In genomic region chrX:10164879-10165278, GRCh38 we compare ENCODE assay signal across 21 cellular contexts. TPM values are rescaled to one million over a fixed set of nuclear protein-coding genes. Genes with fewer than 3 reads are reported as not detected.
DNase-seq lines count a peak whose midpoint lies in the region; ATAC-seq and TF ChIP-seq lines count a peak whose summit lies in the region.
"Had no signal": no experiment of that assay in that cellular context is flagged by ENCODE, and none has a peak within 500 bp of the region (broad histone marks: within the 10 kb centered on the region; RNA-seq: fewer than 3 reads in every experiment).

No MANE protein-coding gene starts in this region.

- no peak for TF ChIP-seq CTCF in psoas muscle (IDR thresholded peaks at IDR 0.05)

- H3K36me3 Mint-ChIP-seq in activated naive CD8-positive, alpha-beta T cell treated with anti-CD3 and anti-CD28 coated beads, Interleukin-2, amount 50 U/mL, for 24 hours (ENCODE audit: low read depth) = no peaks in the 10 kb centered on the region
- no peaks in the 10 kb centered on the region for H3K36me3 Mint-ChIP-seq in activated naive CD8-positive, alpha-beta T cell treated with anti-CD3 and anti-CD28 coated beads for 36 hours
- H3K36me3 Mint-ChIP-seq in activated T-helper 1 cell treated with anti-CD3 and anti-CD28 coated beads, Interleukin-12 subunit alpha, Interleukin-12 subunit beta, Interleukin-2, Interleukin-4 antibody, amounts not matched to agents 30 ng/mL and 10 ng/mL and 1 ng/mL, durations not matched to agents 14 hours and 24 hours and 36 hours (ENCODE audit: low read depth) = no peaks in the 10 kb centered on the region

- peaks cover 0 to 5% (median 0%) of the 10 kb centered on the region in 3 donors for H3K27me3 ChIP-seq in psoas muscle (ENCODE audit: insufficient read depth in 3 of 3, low read length in 2 of 3)
- H3K27me3 ChIP-seq: BE2C, MG63, SJSA1 had no signal

- no peaks in the 10 kb centered on the region for H3K9me3 Mint-ChIP-seq in activated naive CD8-positive, alpha-beta T cell treated with anti-CD3 and anti-CD28 coated beads, Interleukin-2, amount 50 U/mL, for 24 hours
- H3K9me3 Mint-ChIP-seq in activated naive CD8-positive, alpha-beta T cell treated with anti-CD3 and anti-CD28 coated beads for 36 hours = no peaks in the 10 kb centered on the region
- H3K9me3 Mint-ChIP-seq in activated T-helper 1 cell treated with anti-CD3 and anti-CD28 coated beads, Interleukin-12 subunit alpha, Interleukin-12 subunit beta, Interleukin-2, Interleukin-4 antibody, amounts not matched to agents 30 ng/mL and 10 ng/mL and 1 ng/mL, durations not matched to agents 14 hours and 24 hours and 36 hours = no peaks in the 10 kb centered on the region
- H3K9me3 Mint-ChIP-seq: CD4-positive, alpha-beta T cell; GM23338 had no signal

- intact Hi-C loops in psoas muscle (cut with DNase I) = no loop called here
- intact Hi-C loops in activated T-helper 1 cell treated with anti-CD3 and anti-CD28 coated beads, Interleukin-12 subunit alpha, Interleukin-12 subunit beta, Interleukin-2, Interleukin-4 antibody, amounts not matched to agents 30 ng/mL and 10 ng/mL and 1 ng/mL, durations not matched to agents 14 hours and 24 hours and 36 hours (cut with micrococcal nuclease) = no loop called here

- no peaks in the 10 kb centered on the region for H3K9me3 ChIP-seq in psoas muscle
- H3K9me3 ChIP-seq: BE2C, MG63, SJSA1 had no signal

- H3K4me3 ChIP-seq in psoas muscle = no peak overlapping the region
- H3K4me3 ChIP-seq: GM23338, MG63, SJSA1 had no signal

- no peak overlapping the region for H3K4me3 Mint-ChIP-seq in activated naive CD8-positive, alpha-beta T cell treated with anti-CD3 and anti-CD28 coated beads, Interleukin-2, amount 50 U/mL, for 24 hours
- H3K4me3 Mint-ChIP-seq in activated naive CD8-positive, alpha-beta T cell treated with anti-CD3 and anti-CD28 coated beads for 36 hours = no peak overlapping the region
- H3K4me3 Mint-ChIP-seq in activated T-helper 1 cell treated with anti-CD3 and anti-CD28 coated beads, Interleukin-12 subunit alpha, Interleukin-12 subunit beta, Interleukin-2, Interleukin-4 antibody, amounts not matched to agents 30 ng/mL and 10 ng/mL and 1 ng/mL, durations not matched to agents 14 hours and 24 hours and 36 hours = no peak overlapping the region
- H3K4me3 Mint-ChIP-seq: CD4-positive, alpha-beta T cell; GM23338; H9 had no signal

- DNase-seq in activated naive CD8-positive, alpha-beta T cell treated with anti-CD3 and anti-CD28 coated beads, Interleukin-2, amount 50 U/mL, for 24 hours = no peak
- DNase-seq in activated naive CD8-positive, alpha-beta T cell treated with anti-CD3 and anti-CD28 coated beads for 36 hours = no peak
- DNase-seq in caudate nucleus (lab: John Stamatoyannopoulos, UW) (no peak), psoas muscle (no peak), NCI-H1092 treated with DMSO at 0.1 percent for 48 hours (lab: John Stamatoyannopoulos, UW) (no peak)
- no peak for DNase-seq in activated T-helper 1 cell treated with anti-CD3 and anti-CD28 coated beads, Interleukin-12 subunit alpha, Interleukin-12 subunit beta, Interleukin-2, Interleukin-4 antibody, amounts not matched to agents 30 ng/mL and 10 ng/mL and 1 ng/mL, durations not matched to agents 14 hours and 24 hours and 36 hours (ENCODE audit: low spot score)
- DNase-seq: BE2C; CD4-positive, alpha-beta T cell; H9; MG63; NCI-H2029 treated with DMSO at 0.1 percent for 48 hours; NCI-H446 treated with DMSO at 0.1 percent for 48 hours; NCI-H526; NCI-H82; NK-92 treated with Interleukin-12 subunit alpha and Interleukin-12 subunit beta, amount 100 ng/mL, for 24 hours; PC-3 had no signal

- peak; percentile 8 for ATAC-seq in activated naive CD8-positive, alpha-beta T cell treated with anti-CD3 and anti-CD28 coated beads, Interleukin-2, amount 50 U/mL, for 24 hours
- ATAC-seq in psoas muscle = no peak
- no peak for ATAC-seq in HG03457 (IDR thresholded peaks at IDR 0.05; ENCODE audit: unreplicated experiment)
- ATAC-seq: GM23338, PC-3, Right ventricle myocardium inferior had no signal

- H3K4me1 ChIP-seq in psoas muscle = peaks cover 7% of the 10 kb centered on the region
- H3K4me1 ChIP-seq: BE2C, SJSA1 had no signal

- no peaks in the 10 kb centered on the region for H3K36me3 ChIP-seq in psoas muscle (ENCODE audit: insufficient read depth in 1 of 2, low read depth in 1 of 2)
- H3K36me3 ChIP-seq: BE2C, MG63, SJSA1 had no signal

- no peak overlapping the region for H3K27ac Mint-ChIP-seq in activated naive CD8-positive, alpha-beta T cell treated with anti-CD3 and anti-CD28 coated beads, Interleukin-2, amount 50 U/mL, for 24 hours
- no peak overlapping the region for H3K27ac Mint-ChIP-seq in activated naive CD8-positive, alpha-beta T cell treated with anti-CD3 and anti-CD28 coated beads for 36 hours
- no peak overlapping the region for H3K27ac Mint-ChIP-seq in activated T-helper 1 cell treated with anti-CD3 and anti-CD28 coated beads, Interleukin-12 subunit alpha, Interleukin-12 subunit beta, Interleukin-2, Interleukin-4 antibody, amounts not matched to agents 30 ng/mL and 10 ng/mL and 1 ng/mL, durations not matched to agents 14 hours and 24 hours and 36 hours
- H3K27ac Mint-ChIP-seq: CD4-positive, alpha-beta T cell; GM23338; H9 had no signal

- peaks cover 15% of the 10 kb centered on the region for H3K27me3 Mint-ChIP-seq in activated naive CD8-positive, alpha-beta T cell treated with anti-CD3 and anti-CD28 coated beads, Interleukin-2, amount 50 U/mL, for 24 hours
- H3K27me3 Mint-ChIP-seq in activated naive CD8-positive, alpha-beta T cell treated with anti-CD3 and anti-CD28 coated beads for 36 hours = peaks cover 32% of the 10 kb centered on the region
- H3K27me3 Mint-ChIP-seq in activated T-helper 1 cell treated with anti-CD3 and anti-CD28 coated beads, Interleukin-12 subunit alpha, Interleukin-12 subunit beta, Interleukin-2, Interleukin-4 antibody, amounts not matched to agents 30 ng/mL and 10 ng/mL and 1 ng/mL, durations not matched to agents 14 hours and 24 hours and 36 hours (ENCODE audit: insufficient read depth) = peaks cover 12% of the 10 kb centered on the region

- WGBS in psoas muscle, 3 donors = 84 to 94% (median 87%) methylated on average over 10 to 11 of the region's 11 CpGs

- H3K27ac ChIP-seq in caudate nucleus (ENCODE audit: low read depth, low read length) (peak overlapping the region; percentile 21), psoas muscle (peak overlapping the region; percentile 66)
- H3K27ac ChIP-seq: 22Rv1, SJSA1 had no signal

- H3K4me1 Mint-ChIP-seq in activated naive CD8-positive, alpha-beta T cell treated with anti-CD3 and anti-CD28 coated beads, Interleukin-2, amount 50 U/mL, for 24 hours = peaks cover 28% of the 10 kb centered on the region
- H3K4me1 Mint-ChIP-seq in activated naive CD8-positive, alpha-beta T cell treated with anti-CD3 and anti-CD28 coated beads for 36 hours = peaks cover 13% of the 10 kb centered on the region
- no peaks in the 10 kb centered on the region for H3K4me1 Mint-ChIP-seq in activated T-helper 1 cell treated with anti-CD3 and anti-CD28 coated beads, Interleukin-12 subunit alpha, Interleukin-12 subunit beta, Interleukin-2, Interleukin-4 antibody, amounts not matched to agents 30 ng/mL and 10 ng/mL and 1 ng/mL, durations not matched to agents 14 hours and 24 hours and 36 hours (ENCODE audit: low read depth)

RNA-seq across cellular contexts. Expression of gene CLCN4, which starts 8.1 kb away (rescaled TPM):
- total RNA-seq in activated naive CD8-positive, alpha-beta T cell treated with anti-CD3 and anti-CD28 coated beads for 36 hours = under 1 TPM; 0.04 to 0.38 TPM
- total RNA-seq in psoas muscle = 10 to 100 TPM; 48.7 to 75.9 (median 74.4) TPM
- 10 to 100 TPM in 2 of 3 donors, 1 to 10 TPM in 1; 4.1 to 53.8 (median 19.9) TPM for polyA plus RNA-seq in psoas muscle
- not detected in 2 replicates for total RNA-seq in activated T-helper 1 cell treated with anti-CD3 and anti-CD28 coated beads, Interleukin-12 subunit alpha, Interleukin-12 subunit beta, Interleukin-2, Interleukin-4 antibody, amounts not matched to agents 30 ng/mL and 10 ng/mL and 1 ng/mL, durations not matched to agents 14 hours and 24 hours and 36 hours
- total RNA-seq: CD4-positive, alpha-beta T cell had no signal

Comparison
In these comparisons a context has a peak if more than half of its experiments do, and no peak if none do; other contexts are left out.
1. RNA of gene CLCN4, which starts 8.1 kb away (total RNA-seq): 48.7 to 75.9 TPM in psoas muscle; 0.04 to 0.38 TPM in activated naive CD8-positive, alpha-beta T cell treated with anti-CD3 and anti-CD28 coated beads for 36 hours and not detected in activated T-helper 1 cell treated with anti-CD3 and anti-CD28 coated beads, Interleukin-12 subunit alpha, Interleukin-12 subunit beta, Interleukin-2, Interleukin-4 antibody, amounts not matched to agents 30 ng/mL and 10 ng/mL and 1 ng/mL, durations not matched to agents 14 hours and 24 hours and 36 hours; every median in the first group is over 10 times any median in the second.